Comparison of ENCODE assay signal across 8 cellular contexts in genomic region chr20:35277531-35278395, GRCh38. TPM values are rescaled to one million over a fixed set of nuclear protein-coding genes. Genes with fewer than 3 reads are reported as not detected.
A peak's percentile ranks its signal among the peaks of the same experiment; 100 is the strongest.
DNase-seq lines count a peak whose midpoint lies in the region; ATAC-seq and TF ChIP-seq lines count a peak whose summit lies in the region.

TSS of gene MMP24OS (minus strand) at chr20:35278122. CDS start at chr20:35277929, 193 bp downstream.

- CTCF ChIA-PET in activated CD4-positive, alpha-beta T cell treated with anti-CD3 and anti-CD28 coated beads for 36 hours (lab: Charles Lee) = interaction anchor here (0.6 to 1.1 kb wide), 5 partner anchors 9 to 676 kb away, joined by 3 to 6 read pairs (median 3); partner anchors contain the start of gene SCAND1

- H3K4me1 Mint-ChIP-seq in activated CD4-positive, alpha-beta T cell treated with anti-CD3 and anti-CD28 coated beads for 36 hours = peaks cover 9% of the 10 kb centered on the region

- H3K4me3 ChIP-seq in choroid plexus epithelial cell (ENCODE audit: low read depth, low read length) = peak within 1 kb of the TSS; percentile 83

- TF ChIP-seq CTCF in choroid plexus epithelial cell (conservative IDR thresholded peaks at IDR 0.05; ENCODE audit: low read depth, low read length) = peak; percentile 33

- H3K27ac Mint-ChIP-seq in activated CD4-positive, alpha-beta T cell treated with anti-CD3 and anti-CD28 coated beads for 36 hours = peak within 1 kb of the TSS; percentile 97

- peaks cover 46% of the 10 kb centered on the region for H3K36me3 Mint-ChIP-seq in activated CD4-positive, alpha-beta T cell treated with anti-CD3 and anti-CD28 coated beads for 36 hours (ENCODE audit: low read depth)

- no peaks in the 10 kb centered on the region for H3K9me3 Mint-ChIP-seq in activated CD4-positive, alpha-beta T cell treated with anti-CD3 and anti-CD28 coated beads for 36 hours (ENCODE audit: low read depth)

- peak; percentile 94 for DNase-seq in AG08395 (ENCODE audit: low spot score)
- peak; percentile 90 for DNase-seq in NCI-H2227 treated with DMSO at 0.1 percent for 48 hours (lab: John Stamatoyannopoulos, UW)
- DNase-seq in activated CD4-positive, alpha-beta T cell treated with anti-CD3 and anti-CD28 coated beads for 36 hours = peak; percentile 94
- DNase-seq in choroid plexus epithelial cell (ENCODE audit: low read depth) = peak; percentile 88
- DNase-seq in kidney tubule cell (ENCODE audit: low spot score) = peak; percentile 92
- peak; percentile 68 to 77 for DNase-seq in stimulated activated CD4-positive, alpha-beta T cell treated with anti-CD3 and anti-CD28 coated beads, Interleukin-1b, Interleukin-23, amount 100 ng/mL, for 1 hour (ENCODE audit: low read depth in 2 of 2)

- peak; percentile 75 for ATAC-seq in GM18861 (IDR thresholded peaks at IDR 0.05; ENCODE audit: unreplicated experiment)
- ATAC-seq in HG03095 (IDR thresholded peaks at IDR 0.05; ENCODE audit: unreplicated experiment) = peak; percentile 75
- peak; percentile 96 for ATAC-seq in activated CD4-positive, alpha-beta T cell treated with anti-CD3 and anti-CD28 coated beads for 36 hours

- peak within 1 kb of the TSS; percentile 99 for H3K4me3 Mint-ChIP-seq in activated CD4-positive, alpha-beta T cell treated with anti-CD3 and anti-CD28 coated beads for 36 hours

- no peaks in the 10 kb centered on the region for H3K27me3 Mint-ChIP-seq in activated CD4-positive, alpha-beta T cell treated with anti-CD3 and anti-CD28 coated beads for 36 hours

- POLR2A ChIA-PET in activated CD4-positive, alpha-beta T cell treated with anti-CD3 and anti-CD28 coated beads for 36 hours (lab: Charles Lee) = interaction anchor here (1.0 kb wide), 1 partner anchor 178 kb away, joined by 11 read pairs; the partner anchor contains the start of gene CEP250

- intact Hi-C loops in activated CD4-positive, alpha-beta T cell treated with anti-CD3 and anti-CD28 coated beads for 36 hours (cut with DNase I, micrococcal nuclease) = loop anchor here (1.0 to 5.0 kb wide), 11 partner anchors 27 to 453 kb away; partner anchors contain the start of genes EDEM2 (in 2 of the 2), ACSS2 (in 1 of the 2), CEP250 (in 1 of the 2) and GSS (in 1 of the 2)

RNA-seq across cellular contexts. Expression of gene MMP24OS, which starts in this region (rescaled TPM):
- total RNA-seq in activated CD4-positive, alpha-beta T cell treated with anti-CD3 and anti-CD28 coated beads for 36 hours = 10 to 100 TPM; 44.6 to 56.8 TPM

Comparison
In these comparisons a context has a peak if more than half of its experiments do, and no peak if none do; other contexts are left out.
1. Peak in every context shown above with its lines: DNase-seq, ATAC-seq and H3K4me3 ChIP-seq.